Comparison of ENCODE assay signal across 1 cellular context in the genomic region with DNA sequence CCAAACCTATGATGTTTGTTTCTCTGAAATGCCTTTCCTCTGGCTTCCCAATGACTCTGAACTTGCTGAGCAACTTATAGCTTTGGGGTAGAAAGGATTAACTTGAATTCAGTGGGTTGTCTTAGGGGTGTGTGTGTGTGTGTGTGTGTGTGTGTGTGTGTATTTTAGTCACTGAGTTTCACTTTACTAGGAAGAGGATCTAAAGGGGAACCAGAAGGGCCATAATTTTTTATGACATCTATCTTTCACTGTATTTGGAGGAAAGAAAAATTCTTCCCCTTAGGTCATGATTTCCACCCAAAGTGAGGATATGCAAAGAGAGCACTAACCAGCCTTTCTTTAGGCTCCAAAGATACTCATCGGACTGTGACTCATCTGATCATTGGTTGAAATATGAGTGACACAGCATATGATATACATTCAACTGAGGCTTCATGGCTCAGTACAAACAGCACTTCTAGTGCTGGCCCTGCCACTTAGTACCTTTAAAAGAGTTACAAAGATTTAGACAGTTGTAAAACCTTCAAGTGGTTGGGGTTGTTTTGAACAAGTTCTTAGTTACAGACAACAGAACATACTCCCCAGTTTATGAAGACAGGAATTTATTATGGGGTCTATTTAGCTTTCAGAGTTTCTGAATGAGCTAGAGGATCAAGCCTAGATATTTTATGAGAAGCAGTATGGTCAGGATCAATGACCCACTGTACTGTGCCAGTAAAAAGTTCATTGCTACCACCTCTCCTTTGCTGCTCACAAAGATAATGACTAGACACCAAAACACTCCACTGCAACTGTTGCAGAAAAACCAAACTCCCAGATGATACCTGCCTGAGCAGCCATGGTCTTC.
TF ChIP-seq lines count a peak whose summit lies in the region.

No MANE protein-coding gene starts in this region.

TF ChIP-seq in K562, 482 proteins besides CTCF, POLR2A, EP300 and RAD21 (continues in another document):
- no peak for TF ChIP-seq ZNF133 (CRISPR knock-in tag; IDR thresholded peaks at IDR 0.05)
- TF ChIP-seq, protein P1, sequence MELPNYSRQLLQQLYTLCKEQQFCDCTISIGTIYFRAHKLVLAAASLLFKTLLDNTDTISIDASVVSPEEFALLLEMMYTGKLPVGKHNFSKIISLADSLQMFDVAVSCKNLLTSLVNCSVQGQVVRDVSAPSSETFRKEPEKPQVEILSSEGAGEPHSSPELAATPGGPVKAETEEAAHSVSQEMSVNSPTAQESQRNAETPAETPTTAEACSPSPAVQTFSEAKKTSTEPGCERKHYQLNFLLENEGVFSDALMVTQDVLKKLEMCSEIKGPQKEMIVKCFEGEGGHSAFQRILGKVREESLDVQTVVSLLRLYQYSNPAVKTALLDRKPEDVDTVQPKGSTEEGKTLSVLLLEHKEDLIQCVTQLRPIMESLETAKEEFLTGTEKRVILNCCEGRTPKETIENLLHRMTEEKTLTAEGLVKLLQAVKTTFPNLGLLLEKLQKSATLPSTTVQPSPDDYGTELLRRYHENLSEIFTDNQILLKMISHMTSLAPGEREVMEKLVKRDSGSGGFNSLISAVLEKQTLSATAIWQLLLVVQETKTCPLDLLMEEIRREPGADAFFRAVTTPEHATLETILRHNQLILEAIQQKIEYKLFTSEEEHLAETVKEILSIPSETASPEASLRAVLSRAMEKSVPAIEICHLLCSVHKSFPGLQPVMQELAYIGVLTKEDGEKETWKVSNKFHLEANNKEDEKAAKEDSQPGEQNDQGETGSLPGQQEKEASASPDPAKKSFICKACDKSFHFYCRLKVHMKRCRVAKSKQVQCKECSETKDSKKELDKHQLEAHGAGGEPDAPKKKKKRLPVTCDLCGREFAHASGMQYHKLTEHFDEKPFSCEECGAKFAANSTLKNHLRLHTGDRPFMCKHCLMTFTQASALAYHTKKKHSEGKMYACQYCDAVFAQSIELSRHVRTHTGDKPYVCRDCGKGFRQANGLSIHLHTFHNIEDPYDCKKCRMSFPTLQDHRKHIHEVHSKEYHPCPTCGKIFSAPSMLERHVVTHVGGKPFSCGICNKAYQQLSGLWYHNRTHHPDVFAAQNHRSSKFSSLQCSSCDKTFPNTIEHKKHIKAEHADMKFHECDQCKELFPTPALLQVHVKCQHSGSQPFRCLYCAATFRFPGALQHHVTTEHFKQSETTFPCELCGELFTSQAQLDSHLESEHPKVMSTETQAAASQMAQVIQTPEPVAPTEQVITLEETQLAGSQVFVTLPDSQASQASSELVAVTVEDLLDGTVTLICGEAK (IDR thresholded peaks at IDR 0.05) = no peak
- TF ChIP-seq, protein P1 (CRISPR knock-in tag; IDR thresholded peaks at IDR 0.05) = no peak
- TF ChIP-seq SAFB (IDR thresholded peaks at IDR 0.05; ENCODE audit: borderline replicate concordance, low read depth, low read length) = no peak
- TF ChIP-seq MTA2 (IDR thresholded peaks at IDR 0.05; ENCODE audit: low read depth) = no peak
- peak; percentile 72 for TF ChIP-seq MEIS2 (IDR thresholded peaks at IDR 0.05; ENCODE audit: partially characterized antibody)
- TF ChIP-seq CBX8 (IDR thresholded peaks at IDR 0.05; ENCODE audit: borderline replicate concordance, extremely low read depth, low read depth, low read length, poor library complexity, severe bottlenecking) = no peak
- TF ChIP-seq ZNF551 (CRISPR knock-in tag; IDR thresholded peaks at IDR 0.05) = no peak
- TF ChIP-seq, protein P2, sequence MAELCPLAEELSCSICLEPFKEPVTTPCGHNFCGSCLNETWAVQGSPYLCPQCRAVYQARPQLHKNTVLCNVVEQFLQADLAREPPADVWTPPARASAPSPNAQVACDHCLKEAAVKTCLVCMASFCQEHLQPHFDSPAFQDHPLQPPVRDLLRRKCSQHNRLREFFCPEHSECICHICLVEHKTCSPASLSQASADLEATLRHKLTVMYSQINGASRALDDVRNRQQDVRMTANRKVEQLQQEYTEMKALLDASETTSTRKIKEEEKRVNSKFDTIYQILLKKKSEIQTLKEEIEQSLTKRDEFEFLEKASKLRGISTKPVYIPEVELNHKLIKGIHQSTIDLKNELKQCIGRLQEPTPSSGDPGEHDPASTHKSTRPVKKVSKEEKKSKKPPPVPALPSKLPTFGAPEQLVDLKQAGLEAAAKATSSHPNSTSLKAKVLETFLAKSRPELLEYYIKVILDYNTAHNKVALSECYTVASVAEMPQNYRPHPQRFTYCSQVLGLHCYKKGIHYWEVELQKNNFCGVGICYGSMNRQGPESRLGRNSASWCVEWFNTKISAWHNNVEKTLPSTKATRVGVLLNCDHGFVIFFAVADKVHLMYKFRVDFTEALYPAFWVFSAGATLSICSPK (IDR thresholded peaks at IDR 0.05; ENCODE audit: borderline replicate concordance) = no peak
- peak; percentile 61; the same call in 1 of the 2 replicates for TF ChIP-seq JUN (IDR thresholded peaks at IDR 0.05; ENCODE audit: borderline replicate concordance, low read depth, low read length)
- no peak for TF ChIP-seq JUN (CRISPR knock-in tag; IDR thresholded peaks at IDR 0.05; ENCODE audit: borderline replicate concordance)
- no peak for TF ChIP-seq MYC (IDR thresholded peaks at IDR 0.05; ENCODE audit: low read depth, low read length)
- no peak for TF ChIP-seq MYC (CRISPR knock-in tag; IDR thresholded peaks at IDR 0.05; ENCODE audit: borderline replicate concordance, low read depth)
- TF ChIP-seq, protein P3, sequence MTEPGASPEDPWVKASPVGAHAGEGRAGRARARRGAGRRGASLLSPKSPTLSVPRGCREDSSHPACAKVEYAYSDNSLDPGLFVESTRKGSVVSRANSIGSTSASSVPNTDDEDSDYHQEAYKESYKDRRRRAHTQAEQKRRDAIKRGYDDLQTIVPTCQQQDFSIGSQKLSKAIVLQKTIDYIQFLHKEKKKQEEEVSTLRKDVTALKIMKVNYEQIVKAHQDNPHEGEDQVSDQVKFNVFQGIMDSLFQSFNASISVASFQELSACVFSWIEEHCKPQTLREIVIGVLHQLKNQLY (CRISPR knock-in tag; conservative IDR thresholded peaks at IDR 0.05) = no peak
- TF ChIP-seq IFI16 (CRISPR knock-in tag; IDR thresholded peaks at IDR 0.05) = no peak
- TF ChIP-seq FIP1L1 (IDR thresholded peaks at IDR 0.05; ENCODE audit: low read depth, low read length, poor library complexity, severe bottlenecking) = no peak
- TF ChIP-seq MCM7 (IDR thresholded peaks at IDR 0.05) = no peak
- no peak for TF ChIP-seq HDAC8 (tag; IDR thresholded peaks at IDR 0.05)
- TF ChIP-seq, protein P4, sequence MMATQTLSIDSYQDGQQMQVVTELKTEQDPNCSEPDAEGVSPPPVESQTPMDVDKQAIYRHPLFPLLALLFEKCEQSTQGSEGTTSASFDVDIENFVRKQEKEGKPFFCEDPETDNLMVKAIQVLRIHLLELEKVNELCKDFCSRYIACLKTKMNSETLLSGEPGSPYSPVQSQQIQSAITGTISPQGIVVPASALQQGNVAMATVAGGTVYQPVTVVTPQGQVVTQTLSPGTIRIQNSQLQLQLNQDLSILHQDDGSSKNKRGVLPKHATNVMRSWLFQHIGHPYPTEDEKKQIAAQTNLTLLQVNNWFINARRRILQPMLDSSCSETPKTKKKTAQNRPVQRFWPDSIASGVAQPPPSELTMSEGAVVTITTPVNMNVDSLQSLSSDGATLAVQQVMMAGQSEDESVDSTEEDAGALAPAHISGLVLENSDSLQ (IDR thresholded peaks at IDR 0.05) = peak; percentile 86
- TF ChIP-seq MCM2 (IDR thresholded peaks at IDR 0.05; ENCODE audit: low read depth) = no peak
- peak; percentile 41 for TF ChIP-seq ARID1B (IDR thresholded peaks at IDR 0.05)
- no peak for TF ChIP-seq HCFC1 (IDR thresholded peaks at IDR 0.05; ENCODE audit: low read depth, low read length)
- TF ChIP-seq MAFK (IDR thresholded peaks at IDR 0.05; ENCODE audit: low read length) = peak; percentile 40; the same call in 1 of the 2 replicates
- TF ChIP-seq DIDO1 (tag; IDR thresholded peaks at IDR 0.05; ENCODE audit: low read depth) = no peak
- no peak for TF ChIP-seq STAT5A (IDR thresholded peaks at IDR 0.05; ENCODE audit: borderline replicate concordance, low read length)
- 0 out of 2 replicates have a peak, but pooled peaks have one; percentile 20 for TF ChIP-seq SMARCE1 (IDR thresholded peaks at IDR 0.05)
- TF ChIP-seq MCM5 (IDR thresholded peaks at IDR 0.05; ENCODE audit: low read depth) = no peak
- no peak for TF ChIP-seq ZZZ3 (IDR thresholded peaks at IDR 0.05)
- TF ChIP-seq NFE2 (IDR thresholded peaks at IDR 0.05; ENCODE audit: low read depth) = peak; percentile 67
- TF ChIP-seq, protein P5, sequence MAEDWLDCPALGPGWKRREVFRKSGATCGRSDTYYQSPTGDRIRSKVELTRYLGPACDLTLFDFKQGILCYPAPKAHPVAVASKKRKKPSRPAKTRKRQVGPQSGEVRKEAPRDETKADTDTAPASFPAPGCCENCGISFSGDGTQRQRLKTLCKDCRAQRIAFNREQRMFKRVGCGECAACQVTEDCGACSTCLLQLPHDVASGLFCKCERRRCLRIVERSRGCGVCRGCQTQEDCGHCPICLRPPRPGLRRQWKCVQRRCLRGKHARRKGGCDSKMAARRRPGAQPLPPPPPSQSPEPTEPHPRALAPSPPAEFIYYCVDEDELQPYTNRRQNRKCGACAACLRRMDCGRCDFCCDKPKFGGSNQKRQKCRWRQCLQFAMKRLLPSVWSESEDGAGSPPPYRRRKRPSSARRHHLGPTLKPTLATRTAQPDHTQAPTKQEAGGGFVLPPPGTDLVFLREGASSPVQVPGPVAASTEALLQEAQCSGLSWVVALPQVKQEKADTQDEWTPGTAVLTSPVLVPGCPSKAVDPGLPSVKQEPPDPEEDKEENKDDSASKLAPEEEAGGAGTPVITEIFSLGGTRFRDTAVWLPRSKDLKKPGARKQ (CRISPR knock-in tag; IDR thresholded peaks at IDR 0.05) = no peak
- TF ChIP-seq ZNF184 (CRISPR knock-in tag; IDR thresholded peaks at IDR 0.05) = no peak
- no peak for TF ChIP-seq HNRNPLL (IDR thresholded peaks at IDR 0.05; ENCODE audit: low read depth, low read length, poor library complexity, severe bottlenecking)
- no peak for TF ChIP-seq MTF1 (CRISPR knock-in tag; IDR thresholded peaks at IDR 0.05; ENCODE audit: borderline replicate concordance)
- no peak for TF ChIP-seq ZNF699 (CRISPR knock-in tag; IDR thresholded peaks at IDR 0.05; ENCODE audit: insufficient replicate concordance)
- TF ChIP-seq KLF10 (CRISPR knock-in tag; IDR thresholded peaks at IDR 0.05) = no peak
- no peak for TF ChIP-seq ZNF146 (CRISPR knock-in tag; IDR thresholded peaks at IDR 0.05; ENCODE audit: unreplicated experiment)
- TF ChIP-seq, protein P6, sequence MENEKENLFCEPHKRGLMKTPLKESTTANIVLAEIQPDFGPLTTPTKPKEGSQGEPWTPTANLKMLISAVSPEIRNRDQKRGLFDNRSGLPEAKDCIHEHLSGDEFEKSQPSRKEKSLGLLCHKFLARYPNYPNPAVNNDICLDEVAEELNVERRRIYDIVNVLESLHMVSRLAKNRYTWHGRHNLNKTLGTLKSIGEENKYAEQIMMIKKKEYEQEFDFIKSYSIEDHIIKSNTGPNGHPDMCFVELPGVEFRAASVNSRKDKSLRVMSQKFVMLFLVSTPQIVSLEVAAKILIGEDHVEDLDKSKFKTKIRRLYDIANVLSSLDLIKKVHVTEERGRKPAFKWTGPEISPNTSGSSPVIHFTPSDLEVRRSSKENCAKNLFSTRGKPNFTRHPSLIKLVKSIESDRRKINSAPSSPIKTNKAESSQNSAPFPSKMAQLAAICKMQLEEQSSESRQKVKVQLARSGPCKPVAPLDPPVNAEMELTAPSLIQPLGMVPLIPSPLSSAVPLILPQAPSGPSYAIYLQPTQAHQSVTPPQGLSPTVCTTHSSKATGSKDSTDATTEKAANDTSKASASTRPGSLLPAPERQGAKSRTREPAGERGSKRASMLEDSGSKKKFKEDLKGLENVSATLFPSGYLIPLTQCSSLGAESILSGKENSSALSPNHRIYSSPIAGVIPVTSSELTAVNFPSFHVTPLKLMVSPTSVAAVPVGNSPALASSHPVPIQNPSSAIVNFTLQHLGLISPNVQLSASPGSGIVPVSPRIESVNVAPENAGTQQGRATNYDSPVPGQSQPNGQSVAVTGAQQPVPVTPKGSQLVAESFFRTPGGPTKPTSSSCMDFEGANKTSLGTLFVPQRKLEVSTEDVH (IDR thresholded peaks at IDR 0.05; ENCODE audit: low read depth, partially characterized antibody) = no peak
- peak; percentile 28; the same call in 1 of the 2 replicates for TF ChIP-seq SMARCA4 (IDR thresholded peaks at IDR 0.05)
- peak; percentile 53 for TF ChIP-seq C11orf30 (IDR thresholded peaks at IDR 0.05; ENCODE audit: low read depth)
- no peak for TF ChIP-seq ZBTB7A (IDR thresholded peaks at IDR 0.05; ENCODE audit: borderline replicate concordance, control insufficient read depth, low read depth, low read length)
- TF ChIP-seq ZNF766 (CRISPR knock-in tag; conservative IDR thresholded peaks at IDR 0.05) = no peak
- TF ChIP-seq, protein P7, sequence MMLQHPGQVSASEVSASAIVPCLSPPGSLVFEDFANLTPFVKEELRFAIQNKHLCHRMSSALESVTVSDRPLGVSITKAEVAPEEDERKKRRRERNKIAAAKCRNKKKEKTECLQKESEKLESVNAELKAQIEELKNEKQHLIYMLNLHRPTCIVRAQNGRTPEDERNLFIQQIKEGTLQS (IDR thresholded peaks at IDR 0.05) = peak; percentile 72
- TF ChIP-seq, protein P7 (CRISPR knock-in tag; conservative IDR thresholded peaks at IDR 0.05) = no peak
